Comparison of ENCODE assay signal across 25 cellular contexts in genomic region chr7:72190919-72191318, GRCh38.
"Had no signal": no experiment of that assay in that cellular context is flagged by ENCODE, and none has a peak within 500 bp of the region (broad histone marks: within the 10 kb centered on the region; RNA-seq: fewer than 3 reads in every experiment).

No MANE protein-coding gene starts in this region.

- H3K27me3 ChIP-seq: SJCRH30 had no signal

- H3K4me3 ChIP-seq: SJCRH30, SK-N-MC had no signal

- DNase-seq: activated CD4-positive, alpha-beta T cell treated with anti-CD3 and anti-CD28 coated beads for 1 hour; activated CD4-positive, alpha-beta T cell treated with anti-CD3 and anti-CD28 coated beads for 48 hours; activated CD4-positive, CD25-positive, alpha-beta regulatory T cell; activated CD8-positive, alpha-beta T cell treated with anti-CD3 and anti-CD28 coated beads for 36 hours; activated naive CD4-positive, alpha-beta T cell treated with anti-CD3 and anti-CD28 coated beads, Interleukin-2, amount 10 ng/mL, durations not matched to agents 7 days and 5 days; activated naive CD8-positive, alpha-beta T cell treated with anti-CD3 and anti-CD28 coated beads, Interleukin-2, amount 50 U/mL, for 24 hours; activated T-cell treated with anti-CD3 and anti-CD28 coated beads, Interleukin-2, amount 50 U/mL, for 4 hours; caudate nucleus; cerebellar nuclear complex; MV-4-11; NCI-H1092 treated with DMSO at 0.1 percent for 48 hours; NCI-H1417; NCI-H1694; NCI-H1930; NCI-H2081 treated with DMSO at 0.1 percent for 48 hours; NCI-H345; NCI-H524 treated with DMSO at 0.1 percent for 48 hours; SHP77; SJCRH30; T1000; WERI-Rb-1 had no signal

- H3K27ac ChIP-seq: KMS-11, SJCRH30, SK-N-MC, WERI-Rb-1 had no signal

- H3K9ac ChIP-seq: KMS-11 had no signal

- H3K36me3 ChIP-seq: SJCRH30, WERI-Rb-1 had no signal

- H3K4me2 ChIP-seq: KMS-11 had no signal

- H3K9me3 ChIP-seq: SJCRH30 had no signal

- H3K4me1 ChIP-seq: SJCRH30 had no signal

- FAIRE-seq: bronchial epithelial cell had no signal

- ATAC-seq: activated CD8-positive, alpha-beta T cell treated with anti-CD3 and anti-CD28 coated beads for 36 hours; activated naive CD8-positive, alpha-beta T cell treated with anti-CD3 and anti-CD28 coated beads, Interleukin-2, amount 50 U/mL, for 24 hours; activated T-cell treated with anti-CD3 and anti-CD28 coated beads, Interleukin-2, amount 50 U/mL, for 4 hours; Panc1 had no signal
